ENCODE assay signal across 16 cellular contexts in the genomic region with DNA sequence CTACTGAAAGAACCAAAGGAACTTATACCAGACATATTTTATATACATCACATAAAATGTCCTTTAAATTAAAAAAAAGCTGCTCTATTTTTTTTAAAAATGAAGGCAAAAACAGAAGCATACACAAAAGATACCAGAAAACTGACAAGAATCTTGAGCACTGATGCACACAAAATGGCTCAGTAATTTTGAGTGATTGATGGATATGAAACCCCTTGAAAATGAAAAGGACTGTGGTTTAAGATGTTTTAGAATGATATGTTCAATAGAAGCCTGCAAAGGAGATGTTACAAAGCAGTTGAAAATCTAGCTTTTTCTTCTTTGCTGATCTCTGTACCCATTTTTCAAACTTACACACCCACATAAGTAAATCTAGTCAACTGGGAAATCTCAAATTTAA. TPM values are rescaled to one million over a fixed set of nuclear protein-coding genes. Genes with fewer than 3 reads are reported as not detected.
DNase-seq lines count a peak whose midpoint lies in the region; ATAC-seq, FAIRE-seq and TF ChIP-seq lines count a peak whose summit lies in the region.
"Had no signal": no experiment of that assay in that cellular context is flagged by ENCODE, and none has a peak within 500 bp of the region (broad histone marks: within the 10 kb centered on the region; RNA-seq: fewer than 3 reads in every experiment).

No MANE protein-coding gene starts in this region.

- POLR2A ChIA-PET in A549 (lab: Yijun Ruan, JAX): no interaction called here
- POLR2A ChIA-PET in CD4-positive, alpha-beta memory T cell (lab: Charles Lee; ENCODE audit: partially characterized antibody): interaction anchor here (2.1 to 3.8 kb wide), 2 partner anchors 37 to 145 kb away, joined by 4 to 31 read pairs; partner anchors contain the start of gene DNAJA2

- H3K36me3 Mint-ChIP-seq in CD4-positive, alpha-beta memory T cell: peaks cover 6 to 10% of the 10 kb centered on the region in 2 donors
- peaks cover 26% of the 10 kb centered on the region for H3K36me3 Mint-ChIP-seq in activated T-helper 2 cell treated with anti-CD3 and anti-CD28 coated beads, Interferon-gamma antibody, Interleukin-2, Interleukin-4, amounts not matched to agents 10 μg/mL and 5 μg/mL and 100 μg/mL, durations not matched to agents 14 hours and 24 hours and 36 hours (ENCODE audit: low read depth)

- no peaks in the 10 kb centered on the region for H3K27me3 ChIP-seq in CD4-positive, alpha-beta memory T cell (ENCODE audit: insufficient read depth, low read length)
- H3K27me3 ChIP-seq: suprapubic skin had no signal

- H3K4me1 ChIP-seq in A549: peaks cover 35% of the 10 kb centered on the region
- peaks cover 47% of the 10 kb centered on the region for H3K4me1 ChIP-seq in CD4-positive, alpha-beta memory T cell (ENCODE audit: insufficient read depth, low read length)

- FAIRE-seq in A549 (lab: Jason Lieb, UNC): no peak
- FAIRE-seq: HTR-8/SVneo had no signal

- H3K4me3 ChIP-seq in A549 (no peak overlapping the region), NB4 (ENCODE audit: low read depth, low read length) (peak overlapping the region; percentile 2)
- H3K4me3 ChIP-seq in CD4-positive, alpha-beta memory T cell (ENCODE audit: low read length in 2 of 2): no peak overlapping the region
- H3K4me3 ChIP-seq: left ventricle myocardium inferior, suprapubic skin had no signal

- H3K9me3 ChIP-seq in A549: no peaks in the 10 kb centered on the region
- H3K9me3 ChIP-seq in CD4-positive, alpha-beta memory T cell (ENCODE audit: control insufficient read depth in 1 of 2, low read length in 2 of 2): no peaks in the 10 kb centered on the region
- H3K9me3 ChIP-seq: left ventricle myocardium inferior, suprapubic skin had no signal

- H3K4me1 Mint-ChIP-seq in CD4-positive, alpha-beta memory T cell: peaks cover 24 to 48% (median 32%) of the 10 kb centered on the region in 4 donors
- peaks cover 44% of the 10 kb centered on the region for H3K4me1 Mint-ChIP-seq in activated T-helper 2 cell treated with anti-CD3 and anti-CD28 coated beads, Interferon-gamma antibody, Interleukin-2, Interleukin-4, amounts not matched to agents 10 μg/mL and 5 μg/mL and 100 μg/mL, durations not matched to agents 14 hours and 24 hours and 36 hours (ENCODE audit: low read depth)

- H3K4me2 ChIP-seq in A549: peak overlapping the region; percentile 74; the same call in 1 of the 3 replicates

- H3K27ac ChIP-seq in A549: no peak overlapping the region
- no peak overlapping the region for H3K27ac ChIP-seq in CD4-positive, alpha-beta memory T cell (ENCODE audit: low read depth, low read length)
- H3K27ac ChIP-seq: left ventricle myocardium inferior, suprapubic skin had no signal

- no peak for ATAC-seq in A549
- ATAC-seq: activated CD4-positive, CD25-positive, alpha-beta regulatory T cell treated with anti-CD3 and anti-CD28 coated beads, Interleukin-2, amount 50 U/mL, for 24 hours; SK-N-SH treated with all-trans-retinoic acid at 6 μM for 48 hours had no signal

- no peak for TF ChIP-seq EP300 in A549 (IDR thresholded peaks at IDR 0.05)

- H3K9me3 Mint-ChIP-seq in CD4-positive, alpha-beta memory T cell: no peaks in the 10 kb centered on the region
- H3K9me3 Mint-ChIP-seq in activated T-helper 2 cell treated with anti-CD3 and anti-CD28 coated beads, Interferon-gamma antibody, Interleukin-2, Interleukin-4, amounts not matched to agents 10 μg/mL and 5 μg/mL and 100 μg/mL, durations not matched to agents 14 hours and 24 hours and 36 hours: no peaks in the 10 kb centered on the region

- TF ChIP-seq CTCF in A549 (IDR thresholded peaks at IDR 0.05): no peak
- TF ChIP-seq CTCF in NB4 (IDR thresholded peaks at IDR 0.05; ENCODE audit: low read depth, low read length): no peak

- TF ChIP-seq POLR2A in A549 (IDR thresholded peaks at IDR 0.05; ENCODE audit: low read length) (no peak), NB4 (IDR thresholded peaks at IDR 0.05; ENCODE audit: extremely low read depth, insufficient read length) (no peak)

- peak overlapping the region in 3 of 7 donors; percentile 48 to 89 (median 62) for H3K27ac Mint-ChIP-seq in CD4-positive, alpha-beta memory T cell
- peak overlapping the region; percentile 99 for H3K27ac Mint-ChIP-seq in activated T-helper 2 cell treated with anti-CD3 and anti-CD28 coated beads, Interferon-gamma antibody, Interleukin-2, Interleukin-4, amounts not matched to agents 10 μg/mL and 5 μg/mL and 100 μg/mL, durations not matched to agents 14 hours and 24 hours and 36 hours

- CTCF ChIA-PET in A549 (lab: Yijun Ruan, JAX): interaction anchor here (1.2 kb wide), 1 partner anchor 56 kb away, joined by 3 read pairs; the partner anchor contains the start of gene GPT2
- CTCF ChIA-PET in CD4-positive, alpha-beta memory T cell (lab: Charles Lee; ENCODE audit: partially characterized antibody): interaction anchor here (0.7 to 2.0 kb wide), 7 partner anchors 8 to 1795 kb away, joined by 3 to 5 read pairs (median 3); no protein-coding TSS in a partner anchor

- no peaks in the 10 kb centered on the region for H3K27me3 Mint-ChIP-seq in CD4-positive, alpha-beta memory T cell
- H3K27me3 Mint-ChIP-seq in activated T-helper 2 cell treated with anti-CD3 and anti-CD28 coated beads, Interferon-gamma antibody, Interleukin-2, Interleukin-4, amounts not matched to agents 10 μg/mL and 5 μg/mL and 100 μg/mL, durations not matched to agents 14 hours and 24 hours and 36 hours (ENCODE audit: low read depth): peaks cover 5% of the 10 kb centered on the region

- H3K36me3 ChIP-seq in CD4-positive, alpha-beta memory T cell (ENCODE audit: insufficient read depth, low read length): no peaks in the 10 kb centered on the region
- H3K36me3 ChIP-seq: left ventricle myocardium inferior, suprapubic skin had no signal

- intact Hi-C loops in CD4-positive, alpha-beta memory T cell (cut with micrococcal nuclease): no loop called here
- intact Hi-C loops in activated T-helper 2 cell treated with anti-CD3 and anti-CD28 coated beads, Interferon-gamma antibody, Interleukin-2, Interleukin-4, amounts not matched to agents 10 μg/mL and 5 μg/mL and 100 μg/mL, durations not matched to agents 14 hours and 24 hours and 36 hours (cut with micrococcal nuclease): loop anchor here (1.0 to 10.0 kb wide), 6 partner anchors 38 to 1554 kb away; partner anchors contain the start of gene DNAJA2

- DNase-seq in A549 (ENCODE audit: low read depth in 1 of 2, low spot score in 1 of 2): no peak
- no peak for DNase-seq in CD4-positive, alpha-beta memory T cell
- no peak for DNase-seq in NB4 (ENCODE audit: low read depth)
- no peak for DNase-seq in activated T-helper 2 cell treated with anti-CD3 and anti-CD28 coated beads, Interferon-gamma antibody, Interleukin-2, Interleukin-4, amounts not matched to agents 10 μg/mL and 5 μg/mL and 100 μg/mL, durations not matched to agents 14 hours and 24 hours and 36 hours (ENCODE audit: low spot score)
- no peak for DNase-seq in medulla oblongata (ENCODE audit: extremely low spot score)
- no peak for DNase-seq in hippocampal formation (lab: John Stamatoyannopoulos, UW)
- DNase-seq in ureter (ENCODE audit: low spot score): no peak
- DNase-seq: activated gamma-delta T cell treated with Interleukin-2 at 50 U/mL for 16 hours; DMS79 treated with DMSO at 0.1 percent for 48 hours; effector CD4-positive, alpha-beta T cell; left ventricle myocardium inferior; NCI-H446 treated with DMSO at 0.1 percent for 48 hours had no signal

- TF ChIP-seq RAD21 in A549 (conservative IDR thresholded peaks at IDR 0.05 in 1 of 2, IDR thresholded peaks at IDR 0.05 in 1 of 2): no peak

- H3K4me3 Mint-ChIP-seq in CD4-positive, alpha-beta memory T cell: peak overlapping the region in 5 of 8 donors; percentile 44 to 68 (median 62)
- H3K4me3 Mint-ChIP-seq in activated T-helper 2 cell treated with anti-CD3 and anti-CD28 coated beads, Interferon-gamma antibody, Interleukin-2, Interleukin-4, amounts not matched to agents 10 μg/mL and 5 μg/mL and 100 μg/mL, durations not matched to agents 14 hours and 24 hours and 36 hours (ENCODE audit: low read depth): peak overlapping the region; percentile 98

TF ChIP-seq in A549, 52 proteins besides CTCF, POLR2A, EP300 and RAD21 (continues in another document):
- TF ChIP-seq TP53 (CRISPR knock-in tag; IDR thresholded peaks at IDR 0.05): no peak
- no peak for TF ChIP-seq EHMT2 (IDR thresholded peaks at IDR 0.05; ENCODE audit: low read depth)
- no peak for TF ChIP-seq ZC3H11A (IDR thresholded peaks at IDR 0.05)

RNA-seq across cellular contexts. Expression of gene C16orf87, which starts 2.7 kb away (rescaled TPM):
- polyA plus RNA-seq in A549 (2011; rRNA removed) (10.1 and 17.1 TPM in 2 replicates), A549 (2017; fragmentation: RNase III; extraction: RNeasy Plus Mini Kit Qiagen cat#74134 plus additional on column Dnase treatment) (10.0 to 10.8 TPM (median 10.3 TPM) in 3 replicates)
- polyA plus RNA-seq in A549 (2012; cell fraction: cytosol; rRNA removed): 3.1 and 3.6 TPM in 2 replicates
- 1.2 and 1.6 TPM in 2 replicates for polyA plus RNA-seq in A549 (2012; cell fraction: nucleus; rRNA removed)
- polyA minus RNA-seq in A549 (2011; rRNA and poly(A)+ RNA removed): 4.7 and 5.4 TPM in 2 replicates
- 1 to 10 TPM; 5.8 to 6.2 TPM for total RNA-seq in CD4-positive, alpha-beta memory T cell
- 10 to 100 TPM in 1 of 2 donors, 1 to 10 TPM in 1; 7.3 to 15.5 TPM for polyA plus RNA-seq in CD4-positive, alpha-beta memory T cell
- 20.1 and 24.0 TPM in 2 replicates for total RNA-seq in activated T-helper 2 cell treated with anti-CD3 and anti-CD28 coated beads, Interferon-gamma antibody, Interleukin-2, Interleukin-4, amounts not matched to agents 10 μg/mL and 5 μg/mL and 100 μg/mL, durations not matched to agents 14 hours and 24 hours and 36 hours
- total RNA-seq in ureter: 9.4 TPM

RNA-seq across cellular contexts. Expression of gene GPT2, which starts 55.9 kb away (rescaled TPM):
- polyA plus RNA-seq in A549 (2011; rRNA removed) (14.4 and 15.3 TPM in 2 replicates), A549 (2017; fragmentation: RNase III; extraction: RNeasy Plus Mini Kit Qiagen cat#74134 plus additional on column Dnase treatment) (8.9 to 9.6 TPM (median 9.2 TPM) in 3 replicates)
- 17.4 and 19.3 TPM in 2 replicates for polyA plus RNA-seq in A549 (2012; cell fraction: cytosol; rRNA removed)
- 17.5 and 25.7 TPM in 2 replicates for polyA plus RNA-seq in A549 (2012; cell fraction: nucleus; rRNA removed)
- 35.2 and 35.7 TPM in 2 replicates for polyA minus RNA-seq in A549 (2011; rRNA and poly(A)+ RNA removed)
- 1 to 10 TPM; 1.2 to 1.5 TPM for total RNA-seq in CD4-positive, alpha-beta memory T cell
- polyA plus RNA-seq in CD4-positive, alpha-beta memory T cell: under 1 TPM in 1 of 2 donors, not detected in 1; 0.63 TPM
- 12.9 and 13.5 TPM in 2 replicates for total RNA-seq in activated T-helper 2 cell treated with anti-CD3 and anti-CD28 coated beads, Interferon-gamma antibody, Interleukin-2, Interleukin-4, amounts not matched to agents 10 μg/mL and 5 μg/mL and 100 μg/mL, durations not matched to agents 14 hours and 24 hours and 36 hours
- 34.2 TPM for total RNA-seq in ureter
